12 cellular contexts compared by ENCODE assay signal in genomic region chr10:12719365-12719764, GRCh38.
A peak's percentile ranks its signal among the peaks of the same experiment; 100 is the strongest.
DNase-seq lines count a peak whose midpoint lies in the region; ATAC-seq and TF ChIP-seq lines count a peak whose summit lies in the region.
"Had no signal": no experiment of that assay in that cellular context is flagged by ENCODE, and none has a peak within 500 bp of the region (broad histone marks: within the 10 kb centered on the region; RNA-seq: fewer than 3 reads in every experiment).

No MANE protein-coding gene starts in this region.

- H3K27me3 ChIP-seq in HCT116 (ENCODE audit: insufficient read depth, low read length) (peaks cover 6% of the 10 kb centered on the region; the same call in 1 of the 2 replicates), PC-3 (ENCODE audit: low read length) (no peaks in the 10 kb centered on the region)

- H2AFZ ChIP-seq in HCT116 (ENCODE audit: low read depth, low read length, poor library complexity, severe bottlenecking) (no peak overlapping the region), PC-3 (ENCODE audit: low read length) (no peak overlapping the region)

- RAD21 ChIA-PET in HCT116 (lab: Charles Lee; ENCODE audit: low non-redundant PET in 1 of 2, low total read pairs in 2 of 2, uncharacterized antibody in 2 of 2, unreplicated experiment in 2 of 2), result interaction anchor here (0.6 kb wide), 2 partner anchors 355 to 397 kb away, joined by 3 to 5 read pairs; no protein-coding TSS in a partner anchor

- peaks cover 19% of the 10 kb centered on the region for H3K27me3 Mint-ChIP-seq in progenitor cell of endocrine pancreas
- H3K27me3 Mint-ChIP-seq: naive thymus-derived CD4-positive, alpha-beta T cell had no signal

- H3K27ac ChIP-seq in HCT116 (ENCODE audit: low read depth, low read length), result no peak overlapping the region
- peak overlapping the region; percentile 95 for H3K27ac ChIP-seq in PC-3 (ENCODE audit: low read length)
- H3K27ac ChIP-seq in skin epidermis, result peak overlapping the region in 12 of 21 experiments; percentile 6 to 64 (median 38)
- H3K27ac ChIP-seq: KMS-11 had no signal

- H3K4me3 ChIP-seq in HCT116 (replicated peaks in 1 of 2; ENCODE audit: low read depth in 1 of 2, low read length in 2 of 2) (no peak overlapping the region), PC-3 (ENCODE audit: low read length) (no peak overlapping the region), fibroblast of pulmonary artery (replicated peaks; ENCODE audit: low read depth, low read length) (no peak overlapping the region), skin epidermis (no peak overlapping the region)

- H3K79me2 ChIP-seq in HCT116 (ENCODE audit: insufficient read depth, low read length), result no peaks in the 10 kb centered on the region
- H3K79me2 ChIP-seq in PC-3 (ENCODE audit: low read length), result no peaks in the 10 kb centered on the region

- H4K20me1 ChIP-seq in HCT116 (ENCODE audit: insufficient read depth) (no peaks in the 10 kb centered on the region), PC-3 (ENCODE audit: low read length) (no peaks in the 10 kb centered on the region)

- no peak for TF ChIP-seq POLR2A in HCT116 (IDR thresholded peaks at IDR 0.05; ENCODE audit: borderline replicate concordance, extremely low read depth, insufficient read depth, insufficient read length)

- no peak for ATAC-seq in HCT116
- ATAC-seq in PC-3, result peak; percentile 21
- ATAC-seq: naive thymus-derived CD4-positive, alpha-beta T cell had no signal

- POLR2A ChIA-PET in HCT116 (lab: Charles Lee), result interaction anchor here (2.6 kb wide), 1 partner anchor 10 kb away, joined by 13 read pairs; no protein-coding TSS in a partner anchor
- POLR2A ChIA-PET in PC-3 (lab: Charles Lee; ENCODE audit: unreplicated experiment), result no interaction called here

- no peak for TF ChIP-seq RAD21 in HCT116 (IDR thresholded peaks at IDR 0.05; ENCODE audit: low read depth)

- H3K4me2 ChIP-seq in HCT116 (ENCODE audit: low read length), result peak overlapping the region; percentile 61; the same call in 1 of the 2 replicates
- H3K4me2 ChIP-seq in PC-3 (ENCODE audit: low read length), result peak overlapping the region; percentile 47; the same call in 1 of the 2 replicates
- H3K4me2 ChIP-seq: KMS-11 had no signal

- H3K36me3 ChIP-seq in HCT116 (ENCODE audit: control insufficient read depth in 1 of 2, insufficient read depth in 2 of 2, low read length in 2 of 2), result no peaks in the 10 kb centered on the region
- no peaks in the 10 kb centered on the region for H3K36me3 ChIP-seq in PC-3 (ENCODE audit: low read depth, low read length)

- H3K9ac ChIP-seq in HCT116 (ENCODE audit: low read length), result no peak overlapping the region
- H3K9ac ChIP-seq in PC-3 (ENCODE audit: low read length), result peak overlapping the region; percentile 63
- H3K9ac ChIP-seq: KMS-11 had no signal

- peaks cover 10% of the 10 kb centered on the region for H3K9me3 Mint-ChIP-seq in progenitor cell of endocrine pancreas (ENCODE audit: low read depth)

- DNase-seq in HCT116 (ENCODE audit: low read depth, low spot score), result no peak
- peak; percentile 55 for DNase-seq in PC-3
- peak; percentile 57 for DNase-seq in fibroblast of pulmonary artery (ENCODE audit: low read depth)
- no peak for DNase-seq in iPS-NIHi7 (ENCODE audit: extremely low spot score)
- no peak for DNase-seq in NCI-H2081 (lab: John Stamatoyannopoulos, UW)
- DNase-seq in progenitor cell of endocrine pancreas (ENCODE audit: low spot score, unreplicated experiment), result no peak
- DNase-seq: hypothalamus; naive thymus-derived CD4-positive, alpha-beta T cell; NCI-H510A; trophoblast cell had no signal

- peaks cover 24 to 27% of the 10 kb centered on the region in 2 experiments for H3K4me1 ChIP-seq in HCT116 (ENCODE audit: control insufficient read depth in 1 of 2, insufficient read depth in 2 of 2, low read length in 2 of 2)
- H3K4me1 ChIP-seq in PC-3 (ENCODE audit: insufficient read depth, low read length), result peaks cover 31% of the 10 kb centered on the region

- H3F3A ChIP-seq in PC-3 (ENCODE audit: low read length, unreplicated experiment), result no peaks in the 10 kb centered on the region

- no peaks in the 10 kb centered on the region for H3K36me3 Mint-ChIP-seq in progenitor cell of endocrine pancreas (ENCODE audit: insufficient read depth)

- H3K27ac Mint-ChIP-seq in progenitor cell of endocrine pancreas, result no peak overlapping the region
- H3K27ac Mint-ChIP-seq: naive thymus-derived CD4-positive, alpha-beta T cell had no signal

- H3K9me3 ChIP-seq in HCT116 (ENCODE audit: control insufficient read depth in 1 of 2, insufficient read depth in 1 of 2, low read depth in 1 of 2, low read length in 2 of 2), result no peaks in the 10 kb centered on the region
- no peaks in the 10 kb centered on the region for H3K9me3 ChIP-seq in PC-3 (ENCODE audit: low read length)

- BruUV-seq in HCT116 (replicated peaks; lab: Mats Ljungman, UMichigan) (no TSS peak), PC-3 (replicated peaks; lab: Mats Ljungman, UMichigan) (no TSS peak)

- CTCF ChIA-PET in HCT116 (lab: Charles Lee) (interaction anchor here (0.7 kb wide), 1 partner anchor 380 kb away, joined by 4 read pairs; no protein-coding TSS in a partner anchor), PC-3 (lab: Charles Lee) (no interaction called here)

- no peak for TF ChIP-seq CTCF in HCT116 (IDR thresholded peaks at IDR 0.05 in 2 of 3, conservative IDR thresholded peaks at IDR 0.05 in 1 of 3; ENCODE audit: borderline replicate concordance in 1 of 3, insufficient read depth in 1 of 3, low read depth in 2 of 3, low read length in 2 of 3)
- no peak for TF ChIP-seq CTCF in PC-3 (conservative IDR thresholded peaks at IDR 0.05; ENCODE audit: low read depth, low read length)
- no peak for TF ChIP-seq CTCF in fibroblast of pulmonary artery (IDR thresholded peaks at IDR 0.05; ENCODE audit: low read length, missing control alignments)
- TF ChIP-seq CTCF in progenitor cell of endocrine pancreas (IDR thresholded peaks at IDR 0.05; ENCODE audit: unreplicated experiment), result no peak

- H3K4me3 Mint-ChIP-seq in progenitor cell of endocrine pancreas (ENCODE audit: low read depth), result no peak overlapping the region
- H3K4me3 Mint-ChIP-seq: naive thymus-derived CD4-positive, alpha-beta T cell had no signal

- intact Hi-C loops in HCT116 (cut with micrococcal nuclease), result loop anchor here (10.0 kb wide), 1 partner anchor 925 kb away; no protein-coding TSS in a partner anchor
- intact Hi-C loops in PC-3 (cut with micrococcal nuclease), result loop anchor here (2.0 to 5.0 kb wide), 3 partner anchors 255 to 355 kb away; no protein-coding TSS in a partner anchor

- no peaks in the 10 kb centered on the region for H3K9me2 ChIP-seq in HCT116 (ENCODE audit: insufficient read depth)
- H3K9me2 ChIP-seq in PC-3 (replicated peaks; ENCODE audit: low read length), result no peaks in the 10 kb centered on the region

- H3K4me1 Mint-ChIP-seq in progenitor cell of endocrine pancreas (ENCODE audit: low read depth), result peaks cover 15% of the 10 kb centered on the region

TF ChIP-seq in HCT116, 20 proteins besides CTCF, POLR2A, EP300 and RAD21:
- peak; percentile 28; the same call in 1 of the 2 replicates for TF ChIP-seq SP1 (IDR thresholded peaks at IDR 0.05; ENCODE audit: low read depth)
- TF ChIP-seq CBX3 (IDR thresholded peaks at IDR 0.05; ENCODE audit: low read depth), result no peak
- TF ChIP-seq POLR2AphosphoS5 (IDR thresholded peaks at IDR 0.05; ENCODE audit: low read depth, low read length), result no peak
- TF ChIP-seq FOSL1 (IDR thresholded peaks at IDR 0.05; ENCODE audit: low read depth), result 0 out of 2 replicates have a peak, but pooled peaks have one; percentile 15
- no peak for TF ChIP-seq TCF7L2 (IDR thresholded peaks at IDR 0.05; ENCODE audit: borderline replicate concordance, extremely low read depth, insufficient read depth, insufficient read length)
- no peak for TF ChIP-seq ATF3 (IDR thresholded peaks at IDR 0.05)
- no peak for TF ChIP-seq ZNF274 (IDR thresholded peaks at IDR 0.05; ENCODE audit: low read depth, low read length)
- TF ChIP-seq CEBPB (IDR thresholded peaks at IDR 0.05; ENCODE audit: low read depth), result peak; percentile 84
- no peak for TF ChIP-seq YY1 (IDR thresholded peaks at IDR 0.05; ENCODE audit: extremely low read depth, insufficient replicate concordance, low read depth, low read length)
- TF ChIP-seq EZH2phosphoT487 (IDR thresholded peaks at IDR 0.05; ENCODE audit: borderline replicate concordance), result no peak
- TF ChIP-seq MAX (IDR thresholded peaks at IDR 0.05), result no peak

Comparison
In these comparisons a context has a peak if more than half of its experiments do, and no peak if none do; other contexts are left out.
1. DNase-seq: peak in PC-3 (single experiment) and fibroblast of pulmonary artery (single experiment); none in HCT116 (single experiment), iPS-NIHi7 (single experiment), NCI-H2081 (0 of 2) and progenitor cell of endocrine pancreas (single experiment).